In genomic region chr22:19900707-19901436, GRCh38 we compare ENCODE assay signal across 15 cellular contexts. TPM values are rescaled to one million over a fixed set of nuclear protein-coding genes. Genes with fewer than 3 reads are reported as not detected.
A peak's percentile ranks its signal among the peaks of the same experiment; 100 is the strongest.
DNase-seq lines count a peak whose midpoint lies in the region; ATAC-seq and TF ChIP-seq lines count a peak whose summit lies in the region.
"Had no signal": no experiment of that assay in that cellular context is flagged by ENCODE, and none has a peak within 500 bp of the region (broad histone marks: within the 10 kb centered on the region; RNA-seq: fewer than 3 reads in every experiment).

No MANE protein-coding gene starts in this region.

- H4K8ac ChIP-seq in trophoblast cell (ENCODE audit: low read depth, low read length) = no peak overlapping the region

- TF ChIP-seq CTCF in RWPE1 (conservative IDR thresholded peaks at IDR 0.05; ENCODE audit: low read depth) = no peak

- H3K4me3 Mint-ChIP-seq in stimulated activated naive CD8-positive, alpha-beta T cell treated with anti-CD3 and anti-CD28 coated beads, Interleukin-15, amount 100 ng/mL, for 72 hours = no peak overlapping the region
- H3K4me3 Mint-ChIP-seq: CD8-positive, alpha-beta memory T cell had no signal

- no peaks in the 10 kb centered on the region for H3K27me3 Mint-ChIP-seq in stimulated activated naive CD8-positive, alpha-beta T cell treated with anti-CD3 and anti-CD28 coated beads, Interleukin-15, amount 100 ng/mL, for 72 hours
- H3K27me3 Mint-ChIP-seq: CD8-positive, alpha-beta memory T cell had no signal

- H3K4ac ChIP-seq in trophoblast cell (ENCODE audit: low read depth, low read length) = no peak overlapping the region

- H3K23ac ChIP-seq in trophoblast cell (ENCODE audit: low read length) = no peak overlapping the region

- no peaks in the 10 kb centered on the region for H3K36me3 ChIP-seq in trophoblast cell (ENCODE audit: control insufficient read depth in 1 of 2, insufficient read depth in 2 of 2, low read length in 2 of 2)

- CTCF ChIA-PET in RWPE1 (lab: Yijun Ruan, JAX) = interaction anchor here (0.6 to 0.7 kb wide), 2 partner anchors 21 to 64 kb away, joined by 3 to 6 read pairs; no protein-coding TSS in a partner anchor

- no peak overlapping the region for H2AK5ac ChIP-seq in trophoblast cell (ENCODE audit: low read length)

- POLR2A ChIA-PET in RWPE1 (lab: Yijun Ruan, JAX; ENCODE audit: low non-redundant PET) = no interaction called here

- H3K9me3 Mint-ChIP-seq in stimulated activated naive CD8-positive, alpha-beta T cell treated with anti-CD3 and anti-CD28 coated beads, Interleukin-15, amount 100 ng/mL, for 72 hours = no peaks in the 10 kb centered on the region
- H3K9me3 Mint-ChIP-seq: CD8-positive, alpha-beta memory T cell had no signal

- no peak overlapping the region for H3K4me3 ChIP-seq in trophoblast cell (ENCODE audit: low read depth, low read length)
- H3K4me3 ChIP-seq: SJSA1 had no signal

- no peaks in the 10 kb centered on the region for H3K9me3 ChIP-seq in trophoblast cell (ENCODE audit: insufficient read depth, low read depth, low read length)
- H3K9me3 ChIP-seq: BE2C, SJSA1 had no signal

- no peak overlapping the region for H3K14ac ChIP-seq in trophoblast cell (ENCODE audit: low read length)

- H4K12ac ChIP-seq in trophoblast cell (ENCODE audit: low read depth, low read length) = no peak overlapping the region

- WGBS in trophoblast cell (ENCODE audit: extremely low coverage, insufficient coverage, insufficient read length) = no CpG with 5 or more reads among the region's 13 CpGs

- 0 out of 2 replicates have a peak overlapping the region, but pooled peaks have one; percentile 7 for H3K27ac ChIP-seq in RWPE1
- H3K27ac ChIP-seq in trophoblast cell (ENCODE audit: low read depth, low read length) = no peak overlapping the region
- H3K27ac ChIP-seq: SJSA1 had no signal

- no peak overlapping the region for H3K27ac Mint-ChIP-seq in stimulated activated naive CD8-positive, alpha-beta T cell treated with anti-CD3 and anti-CD28 coated beads, Interleukin-15, amount 100 ng/mL, for 72 hours

- no peaks in the 10 kb centered on the region for H3K27me3 ChIP-seq in trophoblast cell (ENCODE audit: insufficient read depth, low read length)
- H3K27me3 ChIP-seq: BE2C, SJSA1 had no signal

- H3K4me2 ChIP-seq in trophoblast cell (ENCODE audit: low read length) = no peak overlapping the region

- peak; percentile 99 for ATAC-seq in left colon
- no peak for ATAC-seq in stimulated activated naive CD8-positive, alpha-beta T cell treated with anti-CD3 and anti-CD28 coated beads, Interleukin-15, amount 100 ng/mL, for 72 hours
- ATAC-seq: Panc1 had no signal

- H3K79me1 ChIP-seq in trophoblast cell (ENCODE audit: low read length) = peaks cover 15% of the 10 kb centered on the region

- DNase-seq in RWPE1 (ENCODE audit: low spot score) (no peak), left colon (peak; percentile 65 to 71), trophoblast cell (no peak), SIG-M5 (lab: John Stamatoyannopoulos, UW) (no peak), RPMI8226 (no peak)
- no peak for DNase-seq in stimulated activated naive CD8-positive, alpha-beta T cell treated with anti-CD3 and anti-CD28 coated beads, Interleukin-15, amount 100 ng/mL, for 72 hours
- DNase-seq: BE2C; CD8-positive, alpha-beta memory T cell; GF-D8; NCI-H1930; NCI-H2171 treated with DMSO at 0.1 percent for 48 hours; NCI-H510A treated with DMSO at 0.1 percent for 48 hours; SW 1271 had no signal

- no peak overlapping the region for H2AFZ ChIP-seq in trophoblast cell (ENCODE audit: insufficient read depth, low read length, poor library complexity)

- no peak overlapping the region for H3K9ac ChIP-seq in trophoblast cell (ENCODE audit: low read length)

- H2BK12ac ChIP-seq in trophoblast cell (ENCODE audit: low read length) = no peak overlapping the region

- H2BK120ac ChIP-seq in trophoblast cell (ENCODE audit: insufficient read depth, low read length, poor library complexity) = no peak overlapping the region

- intact Hi-C loops in left colon (cut with DNase I, micrococcal nuclease) = no loop called here

- H3K18ac ChIP-seq in trophoblast cell (ENCODE audit: low read length) = no peak overlapping the region

- H2BK5ac ChIP-seq in trophoblast cell (ENCODE audit: low read depth, low read length, poor library complexity) = no peak overlapping the region

- peaks cover 17 to 23% of the 10 kb centered on the region in 2 experiments for H3K4me1 ChIP-seq in trophoblast cell (ENCODE audit: control insufficient read depth in 1 of 2, insufficient read depth in 2 of 2, low read length in 2 of 2)

- peaks cover 18% of the 10 kb centered on the region for H3K4me1 Mint-ChIP-seq in stimulated activated naive CD8-positive, alpha-beta T cell treated with anti-CD3 and anti-CD28 coated beads, Interleukin-15, amount 100 ng/mL, for 72 hours
- H3K4me1 Mint-ChIP-seq: CD8-positive, alpha-beta memory T cell had no signal

- no peaks in the 10 kb centered on the region for H3K79me2 ChIP-seq in trophoblast cell (ENCODE audit: control insufficient read depth, insufficient read depth, low read length, poor library complexity)

- peak overlapping the region; percentile 15 for H4K91ac ChIP-seq in trophoblast cell (ENCODE audit: low read depth, low read length)

RNA-seq across cellular contexts. Expression of gene COMT, which starts 40.7 kb away (rescaled TPM):
- total RNA-seq in left colon = 10 to 100 TPM; 58.2 to 71.3 TPM
- polyA plus RNA-seq in trophoblast cell (2013) = 16.0 and 18.0 TPM in 2 replicates

RNA-seq across cellular contexts. Expression of gene TXNRD2, which starts 40.7 kb away (rescaled TPM):
- total RNA-seq in left colon = 10 to 100 TPM; 18.2 to 21.5 TPM
- 2.2 and 2.6 TPM in 2 replicates for polyA plus RNA-seq in trophoblast cell (2013)

RNA-seq across cellular contexts. Expression of gene GNB1L, which starts 46.2 kb away (rescaled TPM):
- total RNA-seq in left colon = 1 to 10 TPM; 3.3 to 4.6 TPM
- polyA plus RNA-seq in trophoblast cell (2013) = 10.4 and 11.5 TPM in 2 replicates

RNA-seq across cellular contexts. Expression of gene RTL10, which starts 46.2 kb away (rescaled TPM):
- 1 to 10 TPM; 8.2 to 9.0 TPM for total RNA-seq in left colon
- polyA plus RNA-seq in trophoblast cell (2013) = 10.8 and 11.6 TPM in 2 replicates

Comparison
In these comparisons a context has a peak if more than half of its experiments do, and no peak if none do; other contexts are left out.
1. DNase-seq: peak in left colon (2 of 2); none in RWPE1 (single experiment), trophoblast cell (0 of 2), SIG-M5 (single experiment), stimulated activated naive CD8-positive, alpha-beta T cell treated with anti-CD3 and anti-CD28 coated beads, Interleukin-15, amount 100 ng/mL, for 72 hours (0 of 2) and RPMI8226 (single experiment).